In genomic region chr2:189794308-189794707, GRCh38 we compare ENCODE assay signal across 26 cellular contexts.
"Had no signal": no experiment of that assay in that cellular context is flagged by ENCODE, and none has a peak within 500 bp of the region (broad histone marks: within the 10 kb centered on the region; RNA-seq: fewer than 3 reads in every experiment).

No MANE protein-coding gene starts in this region.

- H3K9me3 ChIP-seq: colonic mucosa, esophagus squamous epithelium, gastrocnemius medialis, heart right ventricle, left lung, lower lobe of right lung, mucosa of descending colon had no signal

- H3K4me1 ChIP-seq: colonic mucosa, left lung, lower lobe of right lung had no signal

- DNase-seq: colonic mucosa; cortex of kidney; effector CD8-positive, alpha-beta T cell; effector memory CD8-positive, alpha-beta T cell; endodermal cell; erythroblast; esophagus squamous epithelium; foreskin fibroblast; foreskin melanocyte; gastrocnemius medialis; glutamatergic neuron; head of caudate nucleus; heart right ventricle; hippocampal formation; left cardiac atrium; left lung; left ventricle myocardium superior; lower lobe of right lung; mesenchymal stem cell; mucosa of descending colon; naive B cell had no signal

- FAIRE-seq: endometrium, islet of Langerhans, keratinocyte had no signal

- H3K4me3 ChIP-seq: colonic mucosa, esophagus squamous epithelium, gastrocnemius medialis, heart right ventricle, left lung, lower lobe of right lung, mucosa of descending colon had no signal

- H3K36me3 ChIP-seq: colonic mucosa had no signal

- H3K27ac ChIP-seq: colonic mucosa, epithelial cell of prostate, esophagus squamous epithelium, gastrocnemius medialis, heart right ventricle, left lung, lower lobe of right lung had no signal

- ATAC-seq: effector memory CD8-positive, alpha-beta T cell; esophagus mucosa; gastrocnemius medialis; heart right ventricle; left cardiac atrium; left lung; left ventricle myocardium superior; lower lobe of right lung; mucosa of descending colon had no signal

- H3K27me3 ChIP-seq: colonic mucosa, esophagus squamous epithelium, gastrocnemius medialis, heart right ventricle, left lung had no signal
